18 cellular contexts compared by ENCODE assay signal in genomic region chr14:37586783-37587428, GRCh38. TPM values are rescaled to one million over a fixed set of nuclear protein-coding genes. Genes with fewer than 3 reads are reported as not detected.
DNase-seq lines count a peak whose midpoint lies in the region; ATAC-seq, FAIRE-seq and TF ChIP-seq lines count a peak whose summit lies in the region.
"Had no signal": no experiment of that assay in that cellular context is flagged by ENCODE, and none has a peak within 500 bp of the region (broad histone marks: within the 10 kb centered on the region; RNA-seq: fewer than 3 reads in every experiment).

No MANE protein-coding gene starts in this region.

- in situ Hi-C loops in mammary epithelial cell (cut with MboI; ENCODE audit: low sequenced_read_pairs in 2 of 2) = no loop called here

- POLR2A ChIA-PET in H1 (lab: Charles Lee; ENCODE audit: partially characterized antibody) = interaction anchor here (0.6 kb wide), 1 partner anchor 10 kb away, joined by 3 read pairs; no protein-coding TSS in a partner anchor

- no peaks in the 10 kb centered on the region for H3K36me3 ChIP-seq in breast epithelium
- no peaks in the 10 kb centered on the region for H3K36me3 ChIP-seq in mammary epithelial cell (ENCODE audit: insufficient read depth, low read length)
- no peaks in the 10 kb centered on the region; a peak in 1 of 8 replicates for H3K36me3 ChIP-seq in H1 (ENCODE audit: control insufficient read depth in 2 of 4, insufficient read depth in 4 of 4, low read length in 3 of 4)
- H3K36me3 ChIP-seq in mucosa of rectum (ENCODE audit: control insufficient read depth in 2 of 2, insufficient read depth in 2 of 2, low read length in 2 of 2) = no peaks in the 10 kb centered on the region
- H3K36me3 ChIP-seq: gastroesophageal sphincter had no signal

- BruUV-seq in mammary epithelial cell (replicated peaks; lab: Mats Ljungman, UMichigan) = no TSS peak

- TF ChIP-seq CTCF in breast epithelium (IDR thresholded peaks at IDR 0.05) (no peak), mammary epithelial cell (conservative IDR thresholded peaks at IDR 0.05 in 1 of 2, IDR thresholded peaks at IDR 0.05 in 1 of 2; ENCODE audit: extremely low read depth in 1 of 2, insufficient read depth in 1 of 2, low read depth in 1 of 2, low read length in 2 of 2) (no peak), H1 (IDR thresholded peaks at IDR 0.05; ENCODE audit: control extremely low read depth in 1 of 3, insufficient read depth in 1 of 3, low read depth in 1 of 3, low read length in 3 of 3) (no peak)

- no peak overlapping the region for H4K5ac ChIP-seq in H1 (ENCODE audit: insufficient read length, low read depth, low read length)

- H3K4ac ChIP-seq in H1 (replicated peaks; ENCODE audit: insufficient read length, low read depth, low read length) = no peak overlapping the region

- dilution Hi-C loops in mammary epithelial cell (cut with HindIII; ENCODE audit: low sequenced_read_pairs) = no loop called here

- peaks cover 10% of the 10 kb centered on the region; the same call in 1 of the 2 replicates for H3K23me2 ChIP-seq in H1 (ENCODE audit: low read depth, low read length)

- H2BK12ac ChIP-seq in H1 (ENCODE audit: low read depth, low read length) = no peak overlapping the region

- H2BK5ac ChIP-seq in H1 (ENCODE audit: low read depth, low read length) = no peak overlapping the region

- H4K20me1 ChIP-seq in mammary epithelial cell (ENCODE audit: insufficient read depth, low read length) (no peaks in the 10 kb centered on the region), H1 (replicated peaks in 1 of 2; ENCODE audit: control insufficient read depth in 1 of 2, insufficient read depth in 2 of 2, low read length in 2 of 2) (peaks cover 13 to 18% of the 10 kb centered on the region in 2 experiments)

- peak overlapping the region; percentile 75 to 84 for H3K27ac ChIP-seq in breast epithelium
- H3K27ac ChIP-seq in mammary epithelial cell (ENCODE audit: insufficient read depth, low read depth, low read length) = no peak overlapping the region
- H3K27ac ChIP-seq in H1 (ENCODE audit: low read depth, low read length) = no peak overlapping the region
- H3K27ac ChIP-seq in mucosa of rectum (ENCODE audit: low read depth in 2 of 2, low read length in 2 of 2) = peak overlapping the region; percentile 89 to 92
- H3K27ac ChIP-seq: gastroesophageal sphincter, RWPE1 had no signal

- intact Hi-C loops in breast epithelium (cut with DNase I; ENCODE audit: low total_unique reads) = no loop called here
- intact Hi-C loops in mammary epithelial cell (cut with micrococcal nuclease) = no loop called here

- H3K27me3 ChIP-seq in breast epithelium (peaks cover 7 to 91% of the 10 kb centered on the region in 2 donors), mammary epithelial cell (ENCODE audit: insufficient read depth, low read length) (peaks cover 60% of the 10 kb centered on the region), H1 (replicated peaks in 1 of 4; ENCODE audit: control insufficient read depth in 3 of 4, extremely low read depth in 1 of 4, insufficient read depth in 3 of 4, low read length in 3 of 4) (peaks cover 62 to 100% (median 85%) of the 10 kb centered on the region in 4 experiments), mucosa of rectum (ENCODE audit: control insufficient read depth in 2 of 2, insufficient read depth in 2 of 2, low read length in 2 of 2) (peaks cover 8 to 16% of the 10 kb centered on the region in 2 donors)

- 24% methylated on average over 4 of the region's 4 CpGs for WGBS in mammary epithelial cell (ENCODE audit: low coverage, missing lambda C conversion rate)
- 7% methylated on average over 4 of the region's 4 CpGs; no CpG with 5 or more reads in 1 of the 2 experiments for WGBS in H1 (ENCODE audit: extremely low coverage in 1 of 2, insufficient coverage in 1 of 2, insufficient read length in 1 of 2, insufficient replicate concordance in 2 of 2, low coverage in 1 of 2, low lambda C conversion rate in 2 of 2, missing lambda C conversion rate in 1 of 2), 2 experiments

- TF ChIP-seq RAD21 in H1 (IDR thresholded peaks at IDR 0.05 in 1 of 2, conservative IDR thresholded peaks at IDR 0.05 in 1 of 2; ENCODE audit: low read depth in 2 of 2, low read length in 2 of 2) = no peak

- H3K9me3 ChIP-seq in breast epithelium = no peaks in the 10 kb centered on the region
- H3K9me3 ChIP-seq in mammary epithelial cell (replicated peaks; ENCODE audit: insufficient read depth, low read length) = peaks cover 4% of the 10 kb centered on the region
- H3K9me3 ChIP-seq in H1 (ENCODE audit: insufficient read depth in 2 of 2, low read depth in 1 of 2, low read length in 1 of 2) = no peaks in the 10 kb centered on the region
- no peaks in the 10 kb centered on the region for H3K9me3 ChIP-seq in mucosa of rectum (ENCODE audit: control insufficient read depth in 2 of 2, low read length in 2 of 2)

- CTCF ChIA-PET in mammary epithelial cell (lab: Charles Lee; ENCODE audit: low non-redundant PET) = no interaction called here
- CTCF ChIA-PET in H1 (lab: Charles Lee; ENCODE audit: partially characterized antibody) = interaction anchor here (1.2 to 5.1 kb wide), 5 partner anchors 10 to 1066 kb away, joined by 3 to 62 read pairs (median 4); partner anchors contain the start of genes FOXA1 and TTC6

- no peak overlapping the region for H4K91ac ChIP-seq in H1 (replicated peaks; ENCODE audit: insufficient read length, low read length)

- H3K14ac ChIP-seq in H1 (ENCODE audit: insufficient read length) = no peak overlapping the region

- H3K4me3 ChIP-seq in breast epithelium (no peak overlapping the region), mammary epithelial cell (replicated peaks in 1 of 3; ENCODE audit: insufficient read depth in 1 of 3, low read depth in 2 of 3, low read length in 3 of 3) (no peak overlapping the region), H1 (ENCODE audit: extremely low read depth in 1 of 4, insufficient read depth in 2 of 4, low read depth in 3 of 4, low read length in 4 of 4) (peak overlapping the region in 1 of 4 experiments; percentile 63; a peak in 1 of 8 replicates), mucosa of rectum (ENCODE audit: low read length in 2 of 2) (peak overlapping the region; percentile 68 to 78)
- H3K4me3 ChIP-seq: gastroesophageal sphincter had no signal

- H3K56ac ChIP-seq in H1 (replicated peaks; ENCODE audit: insufficient read length, low read depth, low read length) = no peak overlapping the region

- H3K79me2 ChIP-seq in mammary epithelial cell (ENCODE audit: insufficient read depth, low read length) (no peaks in the 10 kb centered on the region), H1 (ENCODE audit: control insufficient read depth in 1 of 2, insufficient read depth in 2 of 2, low read length in 2 of 2) (no peaks in the 10 kb centered on the region)

- TF ChIP-seq POLR2A in breast epithelium (IDR thresholded peaks at IDR 0.05) (no peak), H1 (IDR thresholded peaks at IDR 0.05; ENCODE audit: control extremely low read depth in 1 of 2, low read depth in 2 of 2, low read length in 2 of 2) (no peak)

- H3K9ac ChIP-seq in mammary epithelial cell (ENCODE audit: insufficient read depth, low read length) = no peak overlapping the region
- H3K9ac ChIP-seq in H1 (replicated peaks in 1 of 4; ENCODE audit: extremely low read depth in 1 of 4, low read depth in 3 of 4, low read length in 3 of 4) = no peak overlapping the region
- H3K9ac ChIP-seq in mucosa of rectum (ENCODE audit: low read depth in 1 of 2, low read length in 2 of 2) = peak overlapping the region; percentile 75 to 91

- H3K18ac ChIP-seq in H1 (ENCODE audit: extremely low read depth, low read length) = no peak overlapping the region

- H3K4me1 ChIP-seq in breast epithelium = peaks cover 0 to 8% of the 10 kb centered on the region in 2 donors
- peaks cover 14% of the 10 kb centered on the region for H3K4me1 ChIP-seq in mammary epithelial cell (ENCODE audit: insufficient read depth, low read length)
- peaks cover 7 to 37% (median 13%) of the 10 kb centered on the region in 4 experiments for H3K4me1 ChIP-seq in H1 (replicated peaks in 1 of 4; ENCODE audit: control insufficient read depth in 3 of 4, insufficient read depth in 4 of 4, low read length in 3 of 4)
- H3K4me1 ChIP-seq in mucosa of rectum (ENCODE audit: control insufficient read depth in 2 of 2, insufficient read depth in 2 of 2, low read length in 2 of 2) = peaks cover 3 to 16% of the 10 kb centered on the region in 2 donors

- H4K8ac ChIP-seq in H1 (ENCODE audit: extremely low read depth, insufficient read depth, low read length) = no peak overlapping the region

- no peak overlapping the region for H2AK5ac ChIP-seq in H1 (ENCODE audit: low read depth, low read length)

- no peaks in the 10 kb centered on the region for H3K79me1 ChIP-seq in H1 (ENCODE audit: low read depth, low read length)

- H3K23ac ChIP-seq in H1 (ENCODE audit: insufficient read length) = no peak overlapping the region

- FAIRE-seq in H1 (lab: Jason Lieb, UNC) = no peak
- FAIRE-seq: astrocyte had no signal

- no peak overlapping the region for H2BK120ac ChIP-seq in H1 (replicated peaks; ENCODE audit: low read depth, low read length)

- H3K4me2 ChIP-seq in mammary epithelial cell (ENCODE audit: insufficient read depth, low read depth, low read length) = no peak overlapping the region
- H3K4me2 ChIP-seq in H1 (ENCODE audit: insufficient read depth in 1 of 2, low read depth in 2 of 2, low read length in 2 of 2) = peak overlapping the region in 1 of 2 experiments; percentile 81; a peak in 1 of 4 replicates

- TF ChIP-seq EP300 in H1 (IDR thresholded peaks at IDR 0.05; ENCODE audit: borderline replicate concordance in 1 of 2, low read depth in 2 of 2, low read length in 2 of 2) = no peak

- no peak overlapping the region for H2BK20ac ChIP-seq in H1 (ENCODE audit: low read length)

- no peak for DNase-seq in breast epithelium (ENCODE audit: low spot score in 2 of 2)
- DNase-seq in mammary epithelial cell = no peak
- no peak for DNase-seq in H1 (ENCODE audit: low read depth in 1 of 2, low spot score in 2 of 2)
- DNase-seq in NCI-H524 (lab: John Stamatoyannopoulos, UW) = no peak
- no peak for DNase-seq in kidney tubule cell (ENCODE audit: low spot score)
- DNase-seq: activated CD4-positive, alpha-beta memory T cell treated with anti-CD3 and anti-CD28 coated beads, Interleukin-2, amount 10 ng/mL, durations not matched to agents 7 days and 5 days; activated naive CD4-positive, alpha-beta T cell treated with anti-CD3 and anti-CD28 coated beads, Interleukin-2, amount 50 U/mL, for 16 hours; activated T-cell treated with anti-CD3 and anti-CD28 coated beads, Interleukin-2, amount 50 U/mL, for 24 hours; CD4-positive, alpha-beta memory T cell; natural killer cell; NCI-H774; stimulated activated naive CD4-positive, alpha-beta T cell had no signal

- no peak for ATAC-seq in GM21786 (IDR thresholded peaks at IDR 0.05; ENCODE audit: unreplicated experiment)
- no peak for ATAC-seq in GM21737 (IDR thresholded peaks at IDR 0.05; ENCODE audit: unreplicated experiment)
- ATAC-seq: gastroesophageal sphincter, natural killer cell had no signal

- H2AFZ ChIP-seq in mammary epithelial cell (ENCODE audit: low read depth, low read length) (no peak overlapping the region), H1 (ENCODE audit: low read length) (no peak overlapping the region)

- no peak overlapping the region for H2BK15ac ChIP-seq in H1 (ENCODE audit: low read length)

RNA-seq across cellular contexts. Expression of gene FOXA1, which starts 8.1 kb away (rescaled TPM):
- total RNA-seq in breast epithelium = 10 to 100 TPM in 2 of 3 donors, under 1 TPM in 1; 0.32 to 80.6 (median 74.4) TPM
- total RNA-seq in mammary epithelial cell = under 1 TPM; 0.17 to 0.33 TPM
- polyA plus RNA-seq in mammary epithelial cell = 0.09 TPM
- polyA minus RNA-seq in mammary epithelial cell = not detected
- total RNA-seq in H1 (2021; fragmentation: NEBNext Ultra II Directional; extraction: Animal tissue kit (Norgen Biotek cat#: 25700)) = 0.17 and 0.20 TPM in 2 replicates
- 0.05 and 0.08 TPM in 2 replicates for polyA plus RNA-seq in H1 (2011; rRNA removed)
- polyA plus RNA-seq in H1 (2011; cell fraction: cytosol; rRNA removed) = 0.05 TPM
- not detected for polyA plus RNA-seq in H1 (2011; cell fraction: nucleus; rRNA removed)
- polyA plus RNA-seq in H1 (2012, experiment 1 of 2) = 0.08 to 0.19 TPM in 2 of 4 replicates, not detected in the others
- polyA plus RNA-seq in H1 (2012, experiment 2 of 2) = 0.07 TPM
- 0.10 TPM for polyA plus RNA-seq in H1 (2013, experiment 1 of 2)
- 0.06 TPM for polyA plus RNA-seq in H1 (2013, experiment 2 of 2)
- polyA minus RNA-seq in H1 (2011; rRNA and poly(A)+ RNA removed) = 0.09 TPM in 1 of 2 replicates, not detected in the other
- not detected for polyA minus RNA-seq in H1 (2011; cell fraction: cytosol; rRNA and poly(A)+ RNA removed)
- polyA minus RNA-seq in H1 (2011; cell fraction: nucleus; rRNA and poly(A)+ RNA removed) = 0.30 TPM
- total RNA-seq: activated CD4-positive, alpha-beta memory T cell treated with anti-CD3 and anti-CD28 coated beads, Interleukin-2, amount 10 ng/mL, durations not matched to agents 7 days and 5 days; CD4-positive, alpha-beta memory T cell; natural killer cell had no signal
- polyA plus RNA-seq: CD4-positive, alpha-beta memory T cell had no signal

RNA-seq across cellular contexts. Expression of gene TTC6, which starts 8.5 kb away (rescaled TPM):
- total RNA-seq in breast epithelium (10 to 100 TPM in 2 of 3 donors, not detected in 1; 74.7 to 78.6 TPM), mammary epithelial cell (not detected)
- polyA plus RNA-seq in mammary epithelial cell (not detected), H1 (2011; rRNA removed) (0.02 and 0.05 TPM in 2 replicates)
- not detected for polyA minus RNA-seq in mammary epithelial cell
- not detected in 2 replicates for total RNA-seq in H1 (2021; fragmentation: NEBNext Ultra II Directional; extraction: Animal tissue kit (Norgen Biotek cat#: 25700))
- 0.05 TPM for polyA plus RNA-seq in H1 (2011; cell fraction: cytosol; rRNA removed)
- polyA plus RNA-seq in H1 (2011; cell fraction: nucleus; rRNA removed) = 0.04 TPM
- polyA plus RNA-seq in H1 (2012, experiment 1 of 2) = 0.08 TPM in 1 of 4 replicates, not detected in the others
- polyA plus RNA-seq in H1 (2012, experiment 2 of 2) = not detected
- polyA plus RNA-seq in H1 (2013, experiment 1 of 2) = 0.02 TPM
- 0.09 TPM for polyA plus RNA-seq in H1 (2013, experiment 2 of 2)
- 0.05 TPM in 1 of 2 replicates, not detected in the other for polyA minus RNA-seq in H1 (2011; rRNA and poly(A)+ RNA removed)
- polyA minus RNA-seq in H1 (2011; cell fraction: cytosol; rRNA and poly(A)+ RNA removed) = not detected
- 0.10 TPM for polyA minus RNA-seq in H1 (2011; cell fraction: nucleus; rRNA and poly(A)+ RNA removed)
- total RNA-seq: activated CD4-positive, alpha-beta memory T cell treated with anti-CD3 and anti-CD28 coated beads, Interleukin-2, amount 10 ng/mL, durations not matched to agents 7 days and 5 days; astrocyte; CD4-positive, alpha-beta memory T cell; natural killer cell had no signal
- polyA plus RNA-seq: CD4-positive, alpha-beta memory T cell had no signal

Comparison
In these comparisons a context has a peak if more than half of its experiments do, and no peak if none do; other contexts are left out.
1. H3K27ac ChIP-seq: peak in breast epithelium (2 of 2) and mucosa of rectum (2 of 2); none in mammary epithelial cell (single experiment) and H1 (single experiment).
2. H3K4me3 ChIP-seq: peak in mucosa of rectum (2 of 2); none in breast epithelium (0 of 3) and mammary epithelial cell (0 of 3).
3. H3K9ac ChIP-seq: peak in mucosa of rectum (2 of 2); none in mammary epithelial cell (single experiment) and H1 (0 of 4).